Comparison of ENCODE assay signal across 16 cellular contexts in the genomic region with DNA sequence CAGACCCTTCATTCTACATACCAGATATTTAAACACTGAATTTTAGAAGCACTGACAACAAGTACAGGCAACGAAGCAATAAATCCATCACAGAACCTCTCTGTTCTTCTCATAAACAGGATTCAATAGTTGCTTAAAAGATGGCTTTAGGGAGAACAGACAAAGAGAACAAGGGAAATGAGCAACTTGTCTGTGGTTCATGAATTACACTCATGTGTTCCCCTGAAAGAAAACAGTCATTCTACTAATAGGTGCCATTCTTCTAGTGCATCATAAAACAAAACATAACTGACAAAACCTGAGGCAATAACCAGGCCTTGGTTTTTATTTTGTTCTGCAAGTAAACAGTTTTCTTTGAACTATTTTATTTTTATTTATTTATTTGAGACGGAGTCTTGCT. TPM values are rescaled to one million over a fixed set of nuclear protein-coding genes. Genes with fewer than 3 reads are reported as not detected.
DNase-seq lines count a peak whose midpoint lies in the region; ATAC-seq and TF ChIP-seq lines count a peak whose summit lies in the region.
"Had no signal": no experiment of that assay in that cellular context is flagged by ENCODE, and none has a peak within 500 bp of the region (broad histone marks: within the 10 kb centered on the region; RNA-seq: fewer than 3 reads in every experiment).

No MANE protein-coding gene starts in this region.

- H3K4me3 ChIP-seq in gastroesophageal sphincter: no peak overlapping the region
- H3K4me3 ChIP-seq: A549 had no signal

- H3K27ac Mint-ChIP-seq in activated CD4-positive, alpha-beta T cell treated with anti-CD3 and anti-CD28 coated beads for 36 hours: peak overlapping the region; percentile 47
- H3K27ac Mint-ChIP-seq in activated T-cell treated with anti-CD3 and anti-CD28 coated beads, Interleukin-2, amount 50 U/mL, for 72 hours: peak overlapping the region; percentile 64
- H3K27ac Mint-ChIP-seq: CD4-positive, alpha-beta T cell; H9 had no signal

- peak; percentile 81 for ATAC-seq in activated CD4-positive, alpha-beta T cell treated with anti-CD3 and anti-CD28 coated beads for 36 hours
- ATAC-seq in activated T-cell treated with anti-CD3 and anti-CD28 coated beads, Interleukin-2, amount 50 U/mL, for 72 hours (replicated peaks in 1 of 2): peak; percentile 81 to 87
- no peak for ATAC-seq in gastroesophageal sphincter
- ATAC-seq: A549 had no signal

- H3K4me1 Mint-ChIP-seq in activated CD4-positive, alpha-beta T cell treated with anti-CD3 and anti-CD28 coated beads for 36 hours: peaks cover 43% of the 10 kb centered on the region
- peaks cover 61% of the 10 kb centered on the region for H3K4me1 Mint-ChIP-seq in activated T-cell treated with anti-CD3 and anti-CD28 coated beads, Interleukin-2, amount 50 U/mL, for 72 hours (ENCODE audit: low read depth)

- no peak overlapping the region for H3K4me3 Mint-ChIP-seq in activated CD4-positive, alpha-beta T cell treated with anti-CD3 and anti-CD28 coated beads for 36 hours
- H3K4me3 Mint-ChIP-seq in activated T-cell treated with anti-CD3 and anti-CD28 coated beads, Interleukin-2, amount 50 U/mL, for 72 hours: peak overlapping the region in 1 of 2 donors; percentile 39
- H3K4me3 Mint-ChIP-seq: CD4-positive, alpha-beta T cell; H9 had no signal

- H3K27ac ChIP-seq in gastroesophageal sphincter: no peak overlapping the region
- H3K27ac ChIP-seq: 22Rv1, A549, C4-2B had no signal

- H3K27me3 ChIP-seq in gastroesophageal sphincter: no peaks in the 10 kb centered on the region

- TF ChIP-seq EP300 in gastroesophageal sphincter (IDR thresholded peaks at IDR 0.05): no peak

- in situ Hi-C loops in SK-MEL-5 (cut with HindIII; ENCODE audit: low pct_unique_long_range_greater_than_20kb, low sequenced_read_pairs): loop anchor here (25.0 kb wide), 1 partner anchor 98 kb away; the partner anchor contains the start of gene CDCA8

- H3K4me1 ChIP-seq in gastroesophageal sphincter: peaks cover 0 to 7% (median 0%) of the 10 kb centered on the region in 3 donors
- H3K4me1 ChIP-seq: Caco-2 had no signal

- intact Hi-C loops in activated CD4-positive, alpha-beta T cell treated with anti-CD3 and anti-CD28 coated beads for 36 hours (cut with DNase I, micrococcal nuclease): no loop called here

- WGBS in gastroesophageal sphincter (ENCODE audit: low coverage in 1 of 2), 2 donors: 75 to 90% methylated on average over 2 of the region's 2 CpGs

- peaks cover 4 to 97% of the 10 kb centered on the region in 2 donors for H3K36me3 ChIP-seq in gastroesophageal sphincter

- no peaks in the 10 kb centered on the region for H3K9me3 ChIP-seq in gastroesophageal sphincter
- H3K9me3 ChIP-seq: A549, Caco-2 had no signal

- no peaks in the 10 kb centered on the region for H3K9me3 Mint-ChIP-seq in activated CD4-positive, alpha-beta T cell treated with anti-CD3 and anti-CD28 coated beads for 36 hours (ENCODE audit: low read depth)
- H3K9me3 Mint-ChIP-seq in activated T-cell treated with anti-CD3 and anti-CD28 coated beads, Interleukin-2, amount 50 U/mL, for 72 hours: no peaks in the 10 kb centered on the region
- H3K9me3 Mint-ChIP-seq: CD4-positive, alpha-beta T cell; H9 had no signal

- TF ChIP-seq CTCF in gastroesophageal sphincter (IDR thresholded peaks at IDR 0.05): no peak

- CTCF ChIA-PET in activated CD4-positive, alpha-beta T cell treated with anti-CD3 and anti-CD28 coated beads for 36 hours (lab: Charles Lee): interaction anchor here (0.9 to 1.0 kb wide), 2 partner anchors 12 to 14 kb away, joined by 4 read pairs; no protein-coding TSS in a partner anchor

- no peak for DNase-seq in activated CD4-positive, alpha-beta T cell treated with anti-CD3 and anti-CD28 coated beads for 36 hours
- DNase-seq in activated CD4-positive, alpha-beta T cell treated with anti-CD3 and anti-CD28 coated beads for 4 hours: no peak
- no peak for DNase-seq in activated T-cell treated with anti-CD3 and anti-CD28 coated beads, Interleukin-2, amount 50 U/mL, for 72 hours
- DNase-seq in activated T-cell treated with anti-CD3 and anti-CD28 coated beads, Interleukin-2, amount 50 U/mL, for 48 hours: no peak
- peak; percentile 33 for DNase-seq in SK-MEL-5 (ENCODE audit: low read depth, low spot score)
- peak; percentile 30 for DNase-seq in foreskin melanocyte
- no peak for DNase-seq in cortex of kidney (lab: John Stamatoyannopoulos, UW)
- DNase-seq: AML-193; Caco-2; CD4-positive, alpha-beta T cell; H9 had no signal

- H3K36me3 Mint-ChIP-seq in activated CD4-positive, alpha-beta T cell treated with anti-CD3 and anti-CD28 coated beads for 36 hours (ENCODE audit: low read depth): peaks cover 66% of the 10 kb centered on the region
- H3K36me3 Mint-ChIP-seq in activated T-cell treated with anti-CD3 and anti-CD28 coated beads, Interleukin-2, amount 50 U/mL, for 72 hours (ENCODE audit: insufficient read depth in 2 of 2): peaks cover 11 to 49% of the 10 kb centered on the region in 2 donors

- no peak for TF ChIP-seq POLR2A in gastroesophageal sphincter (IDR thresholded peaks at IDR 0.05)

- no peaks in the 10 kb centered on the region for H3K27me3 Mint-ChIP-seq in activated CD4-positive, alpha-beta T cell treated with anti-CD3 and anti-CD28 coated beads for 36 hours
- no peaks in the 10 kb centered on the region for H3K27me3 Mint-ChIP-seq in activated T-cell treated with anti-CD3 and anti-CD28 coated beads, Interleukin-2, amount 50 U/mL, for 72 hours (ENCODE audit: low read depth)
- H3K27me3 Mint-ChIP-seq: CD4-positive, alpha-beta T cell had no signal

- POLR2A ChIA-PET in activated CD4-positive, alpha-beta T cell treated with anti-CD3 and anti-CD28 coated beads for 36 hours (lab: Charles Lee): no interaction called here

RNA-seq across cellular contexts. Expression of gene GNL2, which starts 6.8 kb away (rescaled TPM):
- 10 to 100 TPM; 82.3 to 98.8 TPM for total RNA-seq in activated CD4-positive, alpha-beta T cell treated with anti-CD3 and anti-CD28 coated beads for 36 hours
- 10 to 100 TPM; 47.3 to 52.9 TPM for total RNA-seq in activated T-cell treated with anti-CD3 and anti-CD28 coated beads, Interleukin-2, amount 50 U/mL, for 72 hours
- 77.8 and 87.0 TPM in 2 replicates for total RNA-seq in SK-MEL-5 (2014; rRNA removed; shearing (Covaris generic))
- polyA plus RNA-seq in SK-MEL-5 (2015; cell fraction: cytosol; rRNA removed): 35.8 and 39.6 TPM in 2 replicates
- polyA plus RNA-seq in SK-MEL-5 (2015; cell fraction: nucleus; rRNA removed): 42.9 and 75.5 TPM in 2 replicates
- total RNA-seq in gastroesophageal sphincter: 10 to 100 TPM; 26.7 to 43.2 (median 29.7) TPM

RNA-seq across cellular contexts. Expression of gene DNALI1, which starts 32.2 kb away (rescaled TPM):
- under 1 TPM in 1 of 2 experiments, not detected in 1; 0.16 TPM for total RNA-seq in activated CD4-positive, alpha-beta T cell treated with anti-CD3 and anti-CD28 coated beads for 36 hours
- under 1 TPM; 0.41 to 0.81 TPM for total RNA-seq in activated T-cell treated with anti-CD3 and anti-CD28 coated beads, Interleukin-2, amount 50 U/mL, for 72 hours
- total RNA-seq in SK-MEL-5 (2014; rRNA removed; shearing (Covaris generic)): not detected in 2 replicates
- not detected in 2 replicates for polyA plus RNA-seq in SK-MEL-5 (2015; cell fraction: cytosol; rRNA removed)
- polyA plus RNA-seq in SK-MEL-5 (2015; cell fraction: nucleus; rRNA removed): not detected in 2 replicates
- total RNA-seq in gastroesophageal sphincter: 10 to 100 TPM; 10.2 to 15.7 (median 12.6) TPM
- total RNA-seq: CD4-positive, alpha-beta T cell had no signal
- polyA plus RNA-seq: A549 had no signal

RNA-seq across cellular contexts. Expression of gene SNIP1, which starts 34.8 kb away (rescaled TPM):
- 10 to 100 TPM; 18.7 to 21.3 TPM for total RNA-seq in activated CD4-positive, alpha-beta T cell treated with anti-CD3 and anti-CD28 coated beads for 36 hours
- total RNA-seq in activated T-cell treated with anti-CD3 and anti-CD28 coated beads, Interleukin-2, amount 50 U/mL, for 72 hours: 10 to 100 TPM; 26.5 to 29.1 TPM
- total RNA-seq in SK-MEL-5 (2014; rRNA removed; shearing (Covaris generic)): 7.4 and 7.7 TPM in 2 replicates
- 6.1 and 11.8 TPM in 2 replicates for polyA plus RNA-seq in SK-MEL-5 (2015; cell fraction: cytosol; rRNA removed)
- polyA plus RNA-seq in SK-MEL-5 (2015; cell fraction: nucleus; rRNA removed): 10.3 and 12.5 TPM in 2 replicates
- 10 to 100 TPM; 10.3 to 17.8 (median 14.1) TPM for total RNA-seq in gastroesophageal sphincter

RNA-seq across cellular contexts. Expression of gene RSPO1, which starts 45.8 kb away (rescaled TPM):
- total RNA-seq in activated CD4-positive, alpha-beta T cell treated with anti-CD3 and anti-CD28 coated beads for 36 hours: not detected
- total RNA-seq in activated T-cell treated with anti-CD3 and anti-CD28 coated beads, Interleukin-2, amount 50 U/mL, for 72 hours: not detected
- not detected in 2 replicates for total RNA-seq in SK-MEL-5 (2014; rRNA removed; shearing (Covaris generic))
- polyA plus RNA-seq in SK-MEL-5 (2015; cell fraction: cytosol; rRNA removed): not detected in 2 replicates
- not detected in 2 replicates for polyA plus RNA-seq in SK-MEL-5 (2015; cell fraction: nucleus; rRNA removed)
- total RNA-seq in gastroesophageal sphincter: 1 to 10 TPM in 3 of 4 donors, under 1 TPM in 1; 0.47 to 4.0 (median 2.5) TPM
- total RNA-seq: Caco-2; CD4-positive, alpha-beta T cell; H1 had no signal

Comparison
In these comparisons a context has a peak if more than half of its experiments do, and no peak if none do; other contexts are left out.
1. DNase-seq: peak in SK-MEL-5 (single experiment) and foreskin melanocyte (single experiment); none in activated CD4-positive, alpha-beta T cell treated with anti-CD3 and anti-CD28 coated beads for 36 hours (single experiment), activated CD4-positive, alpha-beta T cell treated with anti-CD3 and anti-CD28 coated beads for 4 hours (0 of 2), activated T-cell treated with anti-CD3 and anti-CD28 coated beads, Interleukin-2, amount 50 U/mL, for 72 hours (0 of 2), activated T-cell treated with anti-CD3 and anti-CD28 coated beads, Interleukin-2, amount 50 U/mL, for 48 hours (0 of 2) and cortex of kidney (single experiment).
2. RNA of gene DNALI1, which starts 32.2 kb away (total RNA-seq): 10.2 to 15.7 TPM in gastroesophageal sphincter; 0.41 to 0.81 TPM in activated T-cell treated with anti-CD3 and anti-CD28 coated beads, Interleukin-2, amount 50 U/mL, for 72 hours, 0.16 TPM in activated CD4-positive, alpha-beta T cell treated with anti-CD3 and anti-CD28 coated beads for 36 hours and not detected in SK-MEL-5; every median in the first group is over 4 times any median in the second.